Comparison of ENCODE assay signal across 15 cellular contexts in genomic region chr15:65245096-65245849, GRCh38. TPM values are rescaled to one million over a fixed set of nuclear protein-coding genes. Genes with fewer than 3 reads are reported as not detected.
DNase-seq lines count a peak whose midpoint lies in the region; ATAC-seq and TF ChIP-seq lines count a peak whose summit lies in the region.
"Had no signal": no experiment of that assay in that cellular context is flagged by ENCODE, and none has a peak within 500 bp of the region (broad histone marks: within the 10 kb centered on the region; RNA-seq: fewer than 3 reads in every experiment).

No MANE protein-coding gene starts in this region.

- H3K4me3 Mint-ChIP-seq in progenitor cell of endocrine pancreas (ENCODE audit: low read depth), result no peak overlapping the region
- no peak overlapping the region for H3K4me3 Mint-ChIP-seq in GM23338
- H3K4me3 Mint-ChIP-seq: activated CD8-positive, alpha-beta T cell treated with anti-CD3 and anti-CD28 coated beads for 36 hours had no signal

- H3K36me3 Mint-ChIP-seq in progenitor cell of endocrine pancreas (ENCODE audit: insufficient read depth), result peaks cover 5% of the 10 kb centered on the region
- no peaks in the 10 kb centered on the region for H3K36me3 Mint-ChIP-seq in GM23338 (ENCODE audit: low read depth)

- H3K4me1 Mint-ChIP-seq in progenitor cell of endocrine pancreas (ENCODE audit: low read depth) (peaks cover 11% of the 10 kb centered on the region), GM23338 (peaks cover 18% of the 10 kb centered on the region; the same call in 2 of the 3 replicates)

- ATAC-seq in body of pancreas (peak; percentile 64), GM23338 (no peak)
- ATAC-seq: activated CD8-positive, alpha-beta T cell treated with anti-CD3 and anti-CD28 coated beads for 36 hours had no signal

- H3K9me2 ChIP-seq in GM23338 (ENCODE audit: insufficient read depth), result no peaks in the 10 kb centered on the region

- H3K4me1 ChIP-seq in body of pancreas (no peaks in the 10 kb centered on the region), left ventricle myocardium inferior (peaks cover 28% of the 10 kb centered on the region), GM23338 (ENCODE audit: insufficient read depth) (no peaks in the 10 kb centered on the region; the same call in 1 of the 2 replicates)

- H3K36me3 ChIP-seq in body of pancreas (replicated peaks in 1 of 2; ENCODE audit: insufficient read depth in 1 of 2, low read depth in 2 of 2) (no peaks in the 10 kb centered on the region), left ventricle myocardium inferior (no peaks in the 10 kb centered on the region), GM23338 (ENCODE audit: insufficient read depth) (no peaks in the 10 kb centered on the region)

- 89 to 91% methylated on average over 5 to 11 of the region's 11 CpGs for WGBS in body of pancreas, 2 donors

- H3K9me3 Mint-ChIP-seq in progenitor cell of endocrine pancreas (ENCODE audit: low read depth) (no peaks in the 10 kb centered on the region), GM23338 (peaks cover 3% of the 10 kb centered on the region; the same call in 1 of the 3 replicates)
- H3K9me3 Mint-ChIP-seq: activated CD8-positive, alpha-beta T cell treated with anti-CD3 and anti-CD28 coated beads for 36 hours; naive B cell had no signal

- peak; percentile 60 for DNase-seq in EL
- peak; percentile 21 to 64 (median 40) for DNase-seq in body of pancreas
- peak; percentile 85 for DNase-seq in left ventricle myocardium inferior
- no peak for DNase-seq in progenitor cell of endocrine pancreas (ENCODE audit: low spot score, unreplicated experiment)
- DNase-seq in activated gamma-delta T cell (lab: John Stamatoyannopoulos, UW), result no peak
- DNase-seq in GM23338 (ENCODE audit: low spot score), result no peak
- no peak for DNase-seq in NCI-H1417 treated with DMSO at 0.1 percent for 48 hours (lab: John Stamatoyannopoulos, UW)
- DNase-seq in stimulated activated CD4-positive, alpha-beta T cell treated with anti-CD3 and anti-CD28 coated beads, Interleukin-1b, Interleukin-23, amount 100 ng/mL, for 48 hours, result no peak
- DNase-seq: activated CD8-positive, alpha-beta T cell treated with anti-CD3 and anti-CD28 coated beads for 36 hours; naive B cell; NCI-H524 treated with DMSO at 0.1 percent for 48 hours had no signal

- H3K4me3 ChIP-seq in body of pancreas, result no peak overlapping the region
- H3K4me3 ChIP-seq in left ventricle myocardium inferior, result no peak overlapping the region
- H3K4me3 ChIP-seq in GM23338, result no peak overlapping the region

- H2AFZ ChIP-seq in GM23338, result no peak overlapping the region

- H3K27me3 ChIP-seq in body of pancreas, result no peaks in the 10 kb centered on the region
- H3K27me3 ChIP-seq in left ventricle myocardium inferior (ENCODE audit: low read depth), result no peaks in the 10 kb centered on the region
- no peaks in the 10 kb centered on the region for H3K27me3 ChIP-seq in GM23338 (ENCODE audit: insufficient read depth)

- H4K20me1 ChIP-seq in GM23338 (replicated peaks; ENCODE audit: insufficient read depth), result no peaks in the 10 kb centered on the region

- no peaks in the 10 kb centered on the region for H3F3A ChIP-seq in GM23338 (replicated peaks; ENCODE audit: low read depth)

- no peaks in the 10 kb centered on the region for H3K79me2 ChIP-seq in GM23338 (replicated peaks; ENCODE audit: insufficient read depth)

- no peak for TF ChIP-seq CTCF in body of pancreas (IDR thresholded peaks at IDR 0.05)
- no peak for TF ChIP-seq CTCF in left ventricle myocardium inferior (IDR thresholded peaks at IDR 0.05; ENCODE audit: borderline replicate concordance)
- TF ChIP-seq CTCF in progenitor cell of endocrine pancreas (IDR thresholded peaks at IDR 0.05; ENCODE audit: unreplicated experiment), result no peak
- TF ChIP-seq CTCF in GM23338 (conservative IDR thresholded peaks at IDR 0.05; ENCODE audit: low read depth in 2 of 2), result no peak

- intact Hi-C loops in body of pancreas (cut with DNase I), result no loop called here
- intact Hi-C loops in left ventricle myocardium inferior (cut with micrococcal nuclease), result no loop called here

- H3K27ac Mint-ChIP-seq in progenitor cell of endocrine pancreas, result peak overlapping the region; percentile 49
- H3K27ac Mint-ChIP-seq in GM23338, result no peak overlapping the region

- H3K27ac ChIP-seq in body of pancreas (no peak overlapping the region), left ventricle myocardium inferior (replicated peaks) (peak overlapping the region; percentile 77), GM23338 (ENCODE audit: low read depth) (no peak overlapping the region)

- H3K4me2 ChIP-seq in GM23338, result no peak overlapping the region

- no peaks in the 10 kb centered on the region for H3K9me3 ChIP-seq in body of pancreas
- no peaks in the 10 kb centered on the region for H3K9me3 ChIP-seq in left ventricle myocardium inferior (replicated peaks)

- no peak for TF ChIP-seq POLR2A in body of pancreas (IDR thresholded peaks at IDR 0.05)

- H3K27me3 Mint-ChIP-seq in progenitor cell of endocrine pancreas, result no peaks in the 10 kb centered on the region
- no peaks in the 10 kb centered on the region for H3K27me3 Mint-ChIP-seq in GM23338 (ENCODE audit: insufficient read depth, low read depth, poor library complexity)
- H3K27me3 Mint-ChIP-seq: activated CD8-positive, alpha-beta T cell treated with anti-CD3 and anti-CD28 coated beads for 36 hours; naive B cell had no signal

TF ChIP-seq in GM23338, 12 proteins besides CTCF, POLR2A, EP300 and RAD21:
- TF ChIP-seq ETS1 (IDR thresholded peaks at IDR 0.05) (no peak), CREB1 (CRISPR knock-in tag; IDR thresholded peaks at IDR 0.05; ENCODE audit: low read depth) (no peak)

RNA-seq across cellular contexts. Expression of gene CILP, which starts 34.0 kb away (rescaled TPM):
- 10 to 100 TPM in 1 of 2 donors, 1 to 10 TPM in 1; 4.4 to 18.8 TPM for total RNA-seq in body of pancreas
- 7.3 TPM for total RNA-seq in left ventricle myocardium inferior
- 0.22 and 0.29 TPM in 2 replicates for total RNA-seq in progenitor cell of endocrine pancreas
- 0.03 TPM in 1 of 2 replicates, not detected in the other for total RNA-seq in GM23338 (2014; rRNA removed; shearing (Covaris generic))
- not detected in 2 replicates for polyA plus RNA-seq in GM23338 (2016; fragmentation: Nextera tagmentation; extraction: Ambion mirVana)
- total RNA-seq: activated CD8-positive, alpha-beta T cell treated with anti-CD3 and anti-CD28 coated beads for 36 hours; SK-MEL-5 had no signal

RNA-seq across cellular contexts. Expression of gene PARP16, which starts 41.4 kb away (rescaled TPM):
- total RNA-seq in body of pancreas (10 to 100 TPM in 1 of 2 donors, 1 to 10 TPM in 1; 5.2 to 17.5 TPM), left ventricle myocardium inferior (4.6 TPM), progenitor cell of endocrine pancreas (10.5 and 12.6 TPM in 2 replicates)
- total RNA-seq in GM23338 (2014; rRNA removed; shearing (Covaris generic)), result 3.6 and 4.6 TPM in 2 replicates
- polyA plus RNA-seq in GM23338 (2016; fragmentation: Nextera tagmentation; extraction: Ambion mirVana), result 4.1 and 4.4 TPM in 2 replicates

RNA-seq across cellular contexts. Expression of gene RNU5A-1, which starts 50.6 kb away (rescaled TPM):
- total RNA-seq in body of pancreas (not detected), left ventricle myocardium inferior (not detected), progenitor cell of endocrine pancreas (not detected in 2 replicates)
- not detected in 2 replicates for total RNA-seq in GM23338 (2014; rRNA removed; shearing (Covaris generic))
- not detected in 2 replicates for polyA plus RNA-seq in GM23338 (2016; fragmentation: Nextera tagmentation; extraction: Ambion mirVana)
- total RNA-seq: activated CD8-positive, alpha-beta T cell treated with anti-CD3 and anti-CD28 coated beads for 36 hours; glomerular endothelial cell; SK-MEL-5 had no signal
- polyA plus RNA-seq: adipose tissue, BJ had no signal

RNA-seq across cellular contexts. Expression of gene RNU5B-1, which starts 59.2 kb away (rescaled TPM):
- total RNA-seq in body of pancreas (not detected), left ventricle myocardium inferior (40.3 TPM), progenitor cell of endocrine pancreas (41.3 and 48.7 TPM in 2 replicates)
- total RNA-seq in GM23338 (2014; rRNA removed; shearing (Covaris generic)), result not detected in 2 replicates
- polyA plus RNA-seq in GM23338 (2016; fragmentation: Nextera tagmentation; extraction: Ambion mirVana), result not detected in 2 replicates
- total RNA-seq: activated CD8-positive, alpha-beta T cell treated with anti-CD3 and anti-CD28 coated beads for 36 hours; glomerular endothelial cell; SK-MEL-5 had no signal
- polyA plus RNA-seq: adipose tissue, BJ had no signal

Comparison
In these comparisons a context has a peak if more than half of its experiments do, and no peak if none do; other contexts are left out.
1. DNase-seq: peak in EL (single experiment), body of pancreas (4 of 4) and left ventricle myocardium inferior (single experiment); none in progenitor cell of endocrine pancreas (single experiment), activated gamma-delta T cell (single experiment), GM23338 (single experiment), NCI-H1417 treated with DMSO at 0.1 percent for 48 hours (single experiment) and stimulated activated CD4-positive, alpha-beta T cell treated with anti-CD3 and anti-CD28 coated beads, Interleukin-1b, Interleukin-23, amount 100 ng/mL, for 48 hours (single experiment).